11 cellular contexts compared by ENCODE assay signal in genomic region chr3:21435871-21436270, GRCh38.
DNase-seq lines count a peak whose midpoint lies in the region; ATAC-seq and TF ChIP-seq lines count a peak whose summit lies in the region.
"Had no signal": no experiment of that assay in that cellular context is flagged by ENCODE, and none has a peak within 500 bp of the region (broad histone marks: within the 10 kb centered on the region; RNA-seq: fewer than 3 reads in every experiment).

No MANE protein-coding gene starts in this region.

- H3K27me3 ChIP-seq in PC-3 (ENCODE audit: low read length) (no peaks in the 10 kb centered on the region), mesenchymal stem cell (ENCODE audit: control insufficient read depth in 1 of 2, insufficient read depth in 1 of 2, low read length in 2 of 2) (no peaks in the 10 kb centered on the region)
- H3K27me3 ChIP-seq: upper lobe of left lung had no signal

- H3K27ac ChIP-seq in PC-3 (ENCODE audit: low read length): peak overlapping the region; percentile 43
- H3K27ac ChIP-seq in mesenchymal stem cell (ENCODE audit: low read length, poor library complexity, severe bottlenecking): peak overlapping the region; percentile 52
- H3K27ac ChIP-seq: upper lobe of left lung had no signal

- no peak for TF ChIP-seq CTCF in PC-3 (conservative IDR thresholded peaks at IDR 0.05; ENCODE audit: low read depth, low read length)

- 100% methylated on average over 1 of the region's 2 CpGs for WGBS in mesenchymal stem cell

- H3K18ac ChIP-seq in mesenchymal stem cell (ENCODE audit: low read depth in 1 of 2, low read length in 2 of 2): no peak overlapping the region

- no peak overlapping the region for H3K4ac ChIP-seq in mesenchymal stem cell (ENCODE audit: low read depth in 1 of 2, low read length in 2 of 2)

- H3K4me2 ChIP-seq in PC-3 (ENCODE audit: low read length) (peak overlapping the region; percentile 58), mesenchymal stem cell (ENCODE audit: low read length, poor library complexity, severe bottlenecking) (no peak overlapping the region)

- H3K4me3 ChIP-seq in PC-3 (ENCODE audit: low read length) (no peak overlapping the region), mesenchymal stem cell (ENCODE audit: insufficient read depth in 1 of 2, low read depth in 1 of 2, low read length in 2 of 2) (no peak overlapping the region)
- H3K4me3 ChIP-seq: lung, upper lobe of left lung had no signal

- H2BK120ac ChIP-seq in mesenchymal stem cell (ENCODE audit: low read depth, low read length): no peak overlapping the region

- no peak overlapping the region for H3K23ac ChIP-seq in mesenchymal stem cell (ENCODE audit: low read length in 2 of 2)

- no peaks in the 10 kb centered on the region for H3K9me2 ChIP-seq in PC-3 (replicated peaks; ENCODE audit: low read length)

- H2BK12ac ChIP-seq in mesenchymal stem cell (ENCODE audit: low read length in 2 of 2): no peak overlapping the region

- H3K79me1 ChIP-seq in mesenchymal stem cell (replicated peaks; ENCODE audit: low read length, poor library complexity, severe bottlenecking): no peaks in the 10 kb centered on the region

- H3K4me1 ChIP-seq in PC-3 (ENCODE audit: insufficient read depth, low read length) (peaks cover 13% of the 10 kb centered on the region), mesenchymal stem cell (ENCODE audit: control insufficient read depth, insufficient read depth, low read depth, low read length) (peaks cover 5% of the 10 kb centered on the region)
- H3K4me1 ChIP-seq: upper lobe of left lung had no signal

- peak; percentile 98 for ATAC-seq in PC-3
- ATAC-seq in GM18520 (IDR thresholded peaks at IDR 0.05; ENCODE audit: unreplicated experiment): no peak
- ATAC-seq in HG02840 (IDR thresholded peaks at IDR 0.05; ENCODE audit: low FRiP score, unreplicated experiment): no peak

- no peak overlapping the region for H4K91ac ChIP-seq in mesenchymal stem cell (ENCODE audit: low read length)

- no TSS peak for BruUV-seq in PC-3 (replicated peaks; lab: Mats Ljungman, UMichigan)

- no peaks in the 10 kb centered on the region for H3F3A ChIP-seq in PC-3 (ENCODE audit: low read length, unreplicated experiment)

- no peaks in the 10 kb centered on the region for H3K79me2 ChIP-seq in PC-3 (ENCODE audit: low read length)

- H2AFZ ChIP-seq in PC-3 (ENCODE audit: low read length) (no peak overlapping the region), mesenchymal stem cell (ENCODE audit: low read depth, low read length) (no peak overlapping the region)

- DNase-seq in EH (ENCODE audit: low read depth): peak; percentile 92
- DNase-seq in PC-3: peak; percentile 99
- peak; percentile 64 for DNase-seq in dermis blood vessel endothelial cell
- no peak for DNase-seq in mesenchymal stem cell
- no peak for DNase-seq in NCI-H1048 (lab: John Stamatoyannopoulos, UW)
- DNase-seq in germinal center (ENCODE audit: low spot score): no peak
- DNase-seq: NCI-H1436, upper lobe of left lung had no signal

- H3K9me3 ChIP-seq in PC-3 (ENCODE audit: low read length) (no peaks in the 10 kb centered on the region), mesenchymal stem cell (ENCODE audit: control insufficient read depth, low read length) (no peaks in the 10 kb centered on the region)
- H3K9me3 ChIP-seq: upper lobe of left lung had no signal

- no peak overlapping the region for H2AK5ac ChIP-seq in mesenchymal stem cell (ENCODE audit: low read length, severe bottlenecking)

- H2BK15ac ChIP-seq in mesenchymal stem cell (ENCODE audit: low read depth, poor library complexity, severe bottlenecking): no peak overlapping the region

- intact Hi-C loops in PC-3 (cut with micrococcal nuclease): loop anchor here (2.0 kb wide), 1 partner anchor 315 kb away; the partner anchor contains the start of gene ZNF385D

- no peak overlapping the region for H3K14ac ChIP-seq in mesenchymal stem cell (ENCODE audit: low read length in 2 of 2)

- POLR2A ChIA-PET in PC-3 (lab: Charles Lee; ENCODE audit: unreplicated experiment): no interaction called here

- H3K36me3 ChIP-seq in PC-3 (ENCODE audit: low read depth, low read length): no peaks in the 10 kb centered on the region
- no peaks in the 10 kb centered on the region for H3K36me3 ChIP-seq in mesenchymal stem cell (ENCODE audit: control insufficient read depth in 1 of 2, insufficient read depth in 2 of 2, low read depth in 1 of 2, low read length in 2 of 2)
- H3K36me3 ChIP-seq: upper lobe of left lung had no signal

- H4K20me1 ChIP-seq in PC-3 (ENCODE audit: low read length): no peaks in the 10 kb centered on the region

- H4K8ac ChIP-seq in mesenchymal stem cell (ENCODE audit: low read length): no peak overlapping the region

- CTCF ChIA-PET in PC-3 (lab: Charles Lee): interaction anchor here (0.7 kb wide), 1 partner anchor 316 kb away, joined by 4 read pairs; no protein-coding TSS in a partner anchor

- H3K9ac ChIP-seq in PC-3 (ENCODE audit: low read length): no peak overlapping the region
- no peak overlapping the region for H3K9ac ChIP-seq in mesenchymal stem cell (ENCODE audit: low read length)

- no peak overlapping the region for H2BK5ac ChIP-seq in mesenchymal stem cell (ENCODE audit: low read depth, low read length, poor library complexity, severe bottlenecking)

Comparison
In these comparisons a context has a peak if more than half of its experiments do, and no peak if none do; other contexts are left out.
1. DNase-seq: peak in EH (single experiment), PC-3 (single experiment) and dermis blood vessel endothelial cell (single experiment); none in mesenchymal stem cell (single experiment), NCI-H1048 (single experiment) and germinal center (single experiment).